ENCODE assay signal across 24 cellular contexts in the genomic region with DNA sequence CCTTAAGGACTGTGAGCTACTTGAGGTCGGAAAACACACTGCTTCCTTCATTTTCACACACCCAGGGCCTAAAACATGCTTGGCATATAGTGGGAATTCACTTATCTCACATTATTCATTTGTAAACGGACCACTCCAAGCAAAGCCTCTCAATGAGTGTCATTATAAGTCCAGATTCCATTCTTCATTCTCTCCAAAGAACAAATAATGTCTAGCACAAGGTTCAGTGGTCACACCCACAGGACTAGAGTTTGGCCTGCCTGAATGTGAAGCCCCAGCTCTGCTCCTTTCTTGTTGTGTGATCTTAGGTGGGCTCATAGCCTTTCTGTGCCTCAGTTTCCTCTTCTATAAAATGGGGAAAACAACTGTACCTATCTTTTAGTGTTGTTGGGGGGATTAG.
"Had no signal": no experiment of that assay in that cellular context is flagged by ENCODE, and none has a peak within 500 bp of the region (broad histone marks: within the 10 kb centered on the region; RNA-seq: fewer than 3 reads in every experiment).

No MANE protein-coding gene starts in this region.

- H3K27ac ChIP-seq: heart right ventricle, left ventricle myocardium inferior, ovary, right atrium auricular region, skin epidermis, spleen, suprapubic skin, thoracic aorta, tibial artery had no signal

- DNase-seq: heart right ventricle; hippocampal formation; kidney glomerular epithelial cell; left cardiac atrium; left ventricle myocardium inferior; mesendoderm; midbrain; mucosa of descending colon; naive thymus-derived CD4-positive, alpha-beta T cell; ovary; spleen; stimulated activated CD4-positive, alpha-beta T cell treated with anti-CD3 and anti-CD28 coated beads, Interleukin-4, amount 100 ng/mL, for 24 hours; stimulated activated naive CD4-positive, alpha-beta T cell; tibial artery had no signal

- H3K4me1 ChIP-seq: heart right ventricle, left ventricle myocardium inferior, right atrium auricular region, spleen, suprapubic skin, tibial artery had no signal

- FAIRE-seq: keratinocyte, urothelium cell line had no signal

- H3K4me3 ChIP-seq: heart right ventricle, left ventricle myocardium inferior, lung, mucosa of descending colon, ovary, right atrium auricular region, skin epidermis, spleen, suprapubic skin, thoracic aorta, tibial artery had no signal

- H3K9me3 ChIP-seq: heart right ventricle, left ventricle myocardium inferior, mucosa of descending colon, ovary, right atrium auricular region, spleen, suprapubic skin, thoracic aorta, tibial artery had no signal

- ATAC-seq: heart right ventricle; left cardiac atrium; mucosa of descending colon; naive thymus-derived CD4-positive, alpha-beta T cell; natural killer cell treated with Interleukin-12 subunit alpha and Interleukin-12 subunit beta and Interleukin-15 and Interleukin-18, amount 100 ng/mL, for 72 hours; sciatic nerve; stimulated activated effector memory CD8-positive, alpha-beta T cell treated with anti-CD3 and anti-CD28 coated beads, Interleukin-12 subunit alpha, Interleukin-12 subunit beta, amount 100 ng/mL, for 72 hours had no signal

- H3K27me3 ChIP-seq: ovary, right atrium auricular region, suprapubic skin, tibial artery had no signal

- H3K36me3 ChIP-seq: heart right ventricle, left ventricle myocardium inferior, ovary, right atrium auricular region, spleen, suprapubic skin, thoracic aorta, tibial artery had no signal
